ENCODE assay signal across 18 cellular contexts in genomic region chrX:69759921-69760625, GRCh38.
A peak's percentile ranks its signal among the peaks of the same experiment; 100 is the strongest.
DNase-seq lines count a peak whose midpoint lies in the region; TF ChIP-seq lines count a peak whose summit lies in the region.
"Had no signal": no experiment of that assay in that cellular context is flagged by ENCODE, and none has a peak within 500 bp of the region (broad histone marks: within the 10 kb centered on the region; RNA-seq: fewer than 3 reads in every experiment).

No MANE protein-coding gene starts in this region.

- TF ChIP-seq CTCF in Calu3 (IDR thresholded peaks at IDR 0.05; ENCODE audit: unreplicated experiment): no peak
- TF ChIP-seq CTCF in dorsolateral prefrontal cortex (IDR thresholded peaks at IDR 0.05 in 54 of 56, conservative IDR thresholded peaks at IDR 0.05 in 2 of 56; ENCODE audit: low read depth in 1 of 56, partially characterized antibody in 56 of 56): peak in 1 of 56 donors; percentile 9
- no peak for TF ChIP-seq CTCF in mammary epithelial cell (conservative IDR thresholded peaks at IDR 0.05 in 1 of 2, IDR thresholded peaks at IDR 0.05 in 1 of 2; ENCODE audit: extremely low read depth in 1 of 2, insufficient read depth in 1 of 2, low read depth in 1 of 2, low read length in 2 of 2)

- H3K79me2 ChIP-seq in mammary epithelial cell (ENCODE audit: insufficient read depth, low read length): no peaks in the 10 kb centered on the region

- H3K36me3 ChIP-seq in mammary epithelial cell (ENCODE audit: insufficient read depth, low read length): no peaks in the 10 kb centered on the region

- H3K36me3 Mint-ChIP-seq in Calu3 (ENCODE audit: insufficient read depth, unreplicated experiment): no peaks in the 10 kb centered on the region
- H3K36me3 Mint-ChIP-seq: IgD-negative memory B cell had no signal

- H4K20me1 ChIP-seq in mammary epithelial cell (ENCODE audit: insufficient read depth, low read length): no peaks in the 10 kb centered on the region

- H3K27ac ChIP-seq in dorsolateral prefrontal cortex: peak overlapping the region in 54 of 59 donors; percentile 14 to 88 (median 69)
- no peak overlapping the region for H3K27ac ChIP-seq in mammary epithelial cell (ENCODE audit: insufficient read depth, low read depth, low read length)
- H3K27ac ChIP-seq: C4-2B had no signal

- H3K4me1 Mint-ChIP-seq in Calu3 (ENCODE audit: low read depth, unreplicated experiment): no peaks in the 10 kb centered on the region
- H3K4me1 Mint-ChIP-seq: IgD-negative memory B cell had no signal

- peak overlapping the region in 6 of 59 donors; percentile 1 to 30 (median 20) for H3K4me3 ChIP-seq in dorsolateral prefrontal cortex
- H3K4me3 ChIP-seq in mammary epithelial cell (replicated peaks in 1 of 3; ENCODE audit: insufficient read depth in 1 of 3, low read depth in 2 of 3, low read length in 3 of 3): no peak overlapping the region

- H3K27ac Mint-ChIP-seq in Calu3 (ENCODE audit: unreplicated experiment): peak overlapping the region; percentile 38
- H3K27ac Mint-ChIP-seq: IgD-negative memory B cell had no signal

- no peak overlapping the region for H2AFZ ChIP-seq in mammary epithelial cell (ENCODE audit: low read depth, low read length)

- H3K27me3 ChIP-seq in dorsolateral prefrontal cortex (peaks cover 0 to 53% (median 9%) of the 10 kb centered on the region in 45 donors), mammary epithelial cell (ENCODE audit: insufficient read depth, low read length) (no peaks in the 10 kb centered on the region)

- no peak overlapping the region for H3K4me2 ChIP-seq in mammary epithelial cell (ENCODE audit: insufficient read depth, low read depth, low read length)

- no peaks in the 10 kb centered on the region for H3K4me1 ChIP-seq in mammary epithelial cell (ENCODE audit: insufficient read depth, low read length)

- no peaks in the 10 kb centered on the region for H3K9me3 Mint-ChIP-seq in Calu3 (ENCODE audit: low read depth, unreplicated experiment)
- H3K9me3 Mint-ChIP-seq: IgD-negative memory B cell had no signal

- H3K9ac ChIP-seq in mammary epithelial cell (ENCODE audit: insufficient read depth, low read length): no peak overlapping the region

- intact Hi-C loops in Calu3 (cut with micrococcal nuclease; ENCODE audit: unreplicated experiment): no loop called here
- intact Hi-C loops in dorsolateral prefrontal cortex (cut with DNase I): loop anchor here in 1 of 2 donors (5.0 kb wide), 1 partner anchor 143 kb away; the partner anchor contains the start of gene EDA
- intact Hi-C loops in mammary epithelial cell (cut with micrococcal nuclease): no loop called here

- H3K27me3 Mint-ChIP-seq in Calu3 (ENCODE audit: unreplicated experiment): no peaks in the 10 kb centered on the region
- H3K27me3 Mint-ChIP-seq: IgD-negative memory B cell had no signal

- in situ Hi-C loops in mammary epithelial cell (cut with MboI; ENCODE audit: low sequenced_read_pairs in 2 of 2): no loop called here

- no peak for DNase-seq in Calu3
- no peak for DNase-seq in dorsolateral prefrontal cortex
- DNase-seq in midbrain (lab: John Stamatoyannopoulos, UW): peak; percentile 36
- DNase-seq in superior temporal gyrus (ENCODE audit: extremely low spot score): peak; percentile 75
- DNase-seq in mammary epithelial cell: no peak
- DNase-seq in activated CD8-positive, alpha-beta memory T cell treated with anti-CD3 and anti-CD28 coated beads for 24 hours: no peak
- DNase-seq in GM03348 (ENCODE audit: low spot score): no peak
- DNase-seq: AML-193, DMS79, NCI-H1105, NCI-H146, NCI-H2029, NCI-H345, NCI-H524 treated with DMSO at 0.1 percent for 48 hours, NCI-H82, SIG-M5 had no signal

- CTCF ChIA-PET in Calu3 (lab: Charles Lee) (no interaction called here), mammary epithelial cell (lab: Charles Lee; ENCODE audit: low non-redundant PET) (interaction anchor here (0.6 kb wide), 1 partner anchor 223 kb away, joined by 3 read pairs; no protein-coding TSS in a partner anchor)

- H3K4me3 Mint-ChIP-seq in Calu3 (ENCODE audit: low read depth, unreplicated experiment): no peak overlapping the region
- H3K4me3 Mint-ChIP-seq: IgD-negative memory B cell had no signal

- dilution Hi-C loops in mammary epithelial cell (cut with HindIII; ENCODE audit: low sequenced_read_pairs): no loop called here

- BruUV-seq in Calu3 (replicated peaks; lab: Mats Ljungman, UMichigan): no TSS peak
- no TSS peak for BruUV-seq in mammary epithelial cell (replicated peaks; lab: Mats Ljungman, UMichigan)

- WGBS in mammary epithelial cell (ENCODE audit: low coverage, missing lambda C conversion rate): 0% methylated on average over 1 of the region's 1 CpG

- H3K9me3 ChIP-seq in mammary epithelial cell (replicated peaks; ENCODE audit: insufficient read depth, low read length): no peaks in the 10 kb centered on the region

Comparison
In these comparisons a context has a peak if more than half of its experiments do, and no peak if none do; other contexts are left out.
1. DNase-seq: peak in midbrain (single experiment) and superior temporal gyrus (single experiment); none in Calu3 (single experiment), dorsolateral prefrontal cortex (0 of 10), mammary epithelial cell (single experiment), activated CD8-positive, alpha-beta memory T cell treated with anti-CD3 and anti-CD28 coated beads for 24 hours (single experiment) and GM03348 (single experiment).